ENCODE assay signal across 16 cellular contexts in genomic region chr1:112267206-112267605, GRCh38.
DNase-seq lines count a peak whose midpoint lies in the region; ATAC-seq and TF ChIP-seq lines count a peak whose summit lies in the region.
"Had no signal": no experiment of that assay in that cellular context is flagged by ENCODE, and none has a peak within 500 bp of the region (broad histone marks: within the 10 kb centered on the region; RNA-seq: fewer than 3 reads in every experiment).

No MANE protein-coding gene starts in this region.

- intact Hi-C loops in left ventricle myocardium inferior (cut with micrococcal nuclease) (no loop called here), left cardiac atrium (cut with DNase I) (no loop called here), spleen (cut with DNase I; ENCODE audit: low total_unique reads) (no loop called here)

- TF ChIP-seq CTCF in left ventricle myocardium inferior (IDR thresholded peaks at IDR 0.05; ENCODE audit: borderline replicate concordance): no peak
- TF ChIP-seq CTCF in VCaP (conservative IDR thresholded peaks at IDR 0.05): no peak
- TF ChIP-seq CTCF in parathyroid adenoma (IDR thresholded peaks at IDR 0.05): no peak
- TF ChIP-seq CTCF in spleen (IDR thresholded peaks at IDR 0.05 in 8 of 11, conservative IDR thresholded peaks at IDR 0.05 in 3 of 11): no peak
- TF ChIP-seq CTCF in GM10266 (IDR thresholded peaks at IDR 0.05; ENCODE audit: control insufficient read depth, insufficient read depth, low read depth, missing control alignments): no peak

- no peaks in the 10 kb centered on the region for H3K9me3 ChIP-seq in left ventricle myocardium inferior (replicated peaks)
- no peaks in the 10 kb centered on the region for H3K9me3 ChIP-seq in parathyroid adenoma (ENCODE audit: control insufficient read depth, low read length)
- peaks cover 0 to 7% (median 0%) of the 10 kb centered on the region in 8 donors for H3K9me3 ChIP-seq in spleen

- ATAC-seq in left cardiac atrium: no peak
- ATAC-seq: CD8-positive, alpha-beta T cell; GM23338 had no signal

- no peaks in the 10 kb centered on the region for H3K27me3 ChIP-seq in left ventricle myocardium inferior (ENCODE audit: low read depth)
- H3K27me3 ChIP-seq in parathyroid adenoma (ENCODE audit: control insufficient read depth, insufficient read depth, low read length): no peaks in the 10 kb centered on the region
- peaks cover 0 to 9% (median 0%) of the 10 kb centered on the region in 7 donors for H3K27me3 ChIP-seq in spleen (replicated peaks in 1 of 7)

- WGBS in spleen, 5 donors: 86 to 96% (median 88%) methylated on average over 1 of the region's 1 CpG

- H3K79me2 ChIP-seq in parathyroid adenoma: no peaks in the 10 kb centered on the region

- H3K9ac ChIP-seq in parathyroid adenoma: no peak overlapping the region

- peak overlapping the region; percentile 69 for H3K27ac ChIP-seq in left ventricle myocardium inferior (replicated peaks)
- H3K27ac ChIP-seq in VCaP: peak overlapping the region; percentile 67
- H3K27ac ChIP-seq in parathyroid adenoma: peak overlapping the region; percentile 91
- peak overlapping the region in 7 of 8 donors; percentile 9 to 65 (median 55) for H3K27ac ChIP-seq in spleen

- H3K4me3 ChIP-seq in left ventricle myocardium inferior: no peak overlapping the region
- H3K4me3 ChIP-seq in parathyroid adenoma (ENCODE audit: low read depth, low read length): no peak overlapping the region
- H3K4me3 ChIP-seq in spleen: no peak overlapping the region
- H3K4me3 ChIP-seq: GM23338 had no signal

- H2AFZ ChIP-seq in parathyroid adenoma: peak overlapping the region; percentile 64
- H2AFZ ChIP-seq: GM23338 had no signal

- TF ChIP-seq POLR2A in spleen (IDR thresholded peaks at IDR 0.05): no peak

- DNase-seq in left ventricle myocardium inferior (no peak), left cardiac atrium (no peak), spleen (no peak), GM10266 (ENCODE audit: extremely low spot score) (no peak), NCI-H69 (lab: John Stamatoyannopoulos, UW) (no peak), putamen (ENCODE audit: low spot score) (no peak)
- DNase-seq: ACHN; CD8-positive, alpha-beta T cell; COR-L47; DMS153; DMS79 treated with DMSO at 0.1 percent for 48 hours; EL; H7 had no signal

- no peak overlapping the region for H3K4me2 ChIP-seq in parathyroid adenoma (ENCODE audit: low read length)
- H3K4me2 ChIP-seq: GM23338 had no signal

- H3K36me3 ChIP-seq in left ventricle myocardium inferior (no peaks in the 10 kb centered on the region), parathyroid adenoma (ENCODE audit: control insufficient read depth, insufficient read depth, low read length) (no peaks in the 10 kb centered on the region), spleen (no peaks in the 10 kb centered on the region)

- H3K4me1 ChIP-seq in left ventricle myocardium inferior (peaks cover 61% of the 10 kb centered on the region), parathyroid adenoma (peaks cover 28% of the 10 kb centered on the region), spleen (peaks cover 9 to 40% (median 19%) of the 10 kb centered on the region in 6 donors)
